1 cellular context compared by ENCODE assay signal in genomic region chr11:123677510-123677909, GRCh38.
TF ChIP-seq lines count a peak whose summit lies in the region.

No MANE protein-coding gene starts in this region.

TF ChIP-seq in K562, 482 proteins besides CTCF, POLR2A, EP300 and RAD21 (continued from another document):
- TF ChIP-seq DEAF1 (CRISPR knock-in tag; IDR thresholded peaks at IDR 0.05) = no peak
- TF ChIP-seq TAF15 (IDR thresholded peaks at IDR 0.05; ENCODE audit: low read depth, low read length) = no peak
- no peak for TF ChIP-seq SUPT5H (IDR thresholded peaks at IDR 0.05)
- TF ChIP-seq KDM4B (IDR thresholded peaks at IDR 0.05; ENCODE audit: borderline replicate concordance in 2 of 2, low read depth in 1 of 2) = no peak
- no peak for TF ChIP-seq ZNF444 (CRISPR knock-in tag; IDR thresholded peaks at IDR 0.05)
